In genomic region chr10:45278860-45279498, GRCh38 we compare ENCODE assay signal across 24 cellular contexts. TPM values are rescaled to one million over a fixed set of nuclear protein-coding genes. Genes with fewer than 3 reads are reported as not detected.
DNase-seq lines count a peak whose midpoint lies in the region; ATAC-seq and TF ChIP-seq lines count a peak whose summit lies in the region.
"Had no signal": no experiment of that assay in that cellular context is flagged by ENCODE, and none has a peak within 500 bp of the region (broad histone marks: within the 10 kb centered on the region; RNA-seq: fewer than 3 reads in every experiment).

No MANE protein-coding gene starts in this region.

- no peaks in the 10 kb centered on the region for H3K36me3 ChIP-seq in neuronal stem cell (replicated peaks in 1 of 2; ENCODE audit: control insufficient read depth in 2 of 2, insufficient read depth in 2 of 2, low read length in 2 of 2)
- H3K36me3 ChIP-seq: BE2C, HAP-1, MG63 had no signal

- H3K4me1 ChIP-seq in neuronal stem cell (ENCODE audit: control insufficient read depth in 2 of 2, insufficient read depth in 1 of 2, low read depth in 1 of 2, low read length in 2 of 2): peaks cover 10 to 17% of the 10 kb centered on the region in 2 donors
- H3K4me1 ChIP-seq: A549, BE2C had no signal

- no peaks in the 10 kb centered on the region for H3K9me3 ChIP-seq in neuronal stem cell (replicated peaks in 1 of 2; ENCODE audit: control insufficient read depth in 2 of 2, insufficient read depth in 1 of 2, low read depth in 1 of 2, low read length in 2 of 2)
- H3K9me3 ChIP-seq: A549, BE2C, HAP-1, MG63 had no signal

- H2AFZ ChIP-seq in neuronal stem cell (ENCODE audit: low read length): peak overlapping the region; percentile 85

- H2BK12ac ChIP-seq in neuronal stem cell (ENCODE audit: low read length): no peak overlapping the region

- no peak overlapping the region for H3K4me3 ChIP-seq in LNCaP clone FGC (ENCODE audit: low read depth, low read length)
- H3K4me3 ChIP-seq in neuronal stem cell (ENCODE audit: low read length in 2 of 2): no peak overlapping the region
- H3K4me3 ChIP-seq: A549, HAP-1, MG63, SK-N-MC had no signal

- H4K91ac ChIP-seq in neuronal stem cell (ENCODE audit: low read depth, low read length, poor library complexity): no peak overlapping the region

- H2BK120ac ChIP-seq in neuronal stem cell (ENCODE audit: low read depth, low read length): no peak overlapping the region

- H3K4me2 ChIP-seq in neuronal stem cell (ENCODE audit: insufficient read depth, low read length, poor library complexity, severe bottlenecking): no peak overlapping the region
- H3K4me2 ChIP-seq: A549 had no signal

- TF ChIP-seq CTCF in LNCaP clone FGC (IDR thresholded peaks at IDR 0.05; ENCODE audit: control insufficient read depth, extremely low read depth, insufficient read depth): no peak

- no peak overlapping the region for H3K4ac ChIP-seq in neuronal stem cell (ENCODE audit: low read length)

- H3K14ac ChIP-seq in neuronal stem cell (ENCODE audit: low read length): no peak overlapping the region

- no peak overlapping the region for H2BK15ac ChIP-seq in neuronal stem cell (ENCODE audit: low read length)

- H2BK5ac ChIP-seq in neuronal stem cell (ENCODE audit: low read length): no peak overlapping the region

- no CpG with 5 or more reads among the region's 6 CpGs for WGBS in neuronal stem cell (ENCODE audit: extremely low coverage in 2 of 2, insufficient read length in 2 of 2, insufficient replicate concordance in 1 of 2), 2 donors

- H3K27me3 ChIP-seq in neuronal stem cell (ENCODE audit: control insufficient read depth in 3 of 3, insufficient read depth in 3 of 3, low read depth in 1 of 3, low read length in 3 of 3): no peaks in the 10 kb centered on the region
- H3K27me3 ChIP-seq: BE2C, MG63 had no signal

- H3K23ac ChIP-seq in neuronal stem cell (ENCODE audit: low read depth, low read length, poor library complexity): no peak overlapping the region

- H2AK5ac ChIP-seq in neuronal stem cell (ENCODE audit: low read depth, low read length): no peak overlapping the region

- no peak overlapping the region for H3K18ac ChIP-seq in neuronal stem cell (ENCODE audit: low read length)

- H3K9ac ChIP-seq in neuronal stem cell (ENCODE audit: low read depth, low read length, poor library complexity): no peak overlapping the region

- H4K8ac ChIP-seq in neuronal stem cell (ENCODE audit: low read depth, low read length): no peak overlapping the region

- ATAC-seq in HG02870 (IDR thresholded peaks at IDR 0.05; ENCODE audit: unreplicated experiment) (no peak), HG03139 (IDR thresholded peaks at IDR 0.05; ENCODE audit: unreplicated experiment) (no peak), GM18867 (IDR thresholded peaks at IDR 0.05; ENCODE audit: unreplicated experiment) (no peak)
- ATAC-seq: A549 had no signal

- H3K27ac ChIP-seq in neuronal stem cell (replicated peaks; ENCODE audit: low read length): no peak overlapping the region
- H3K27ac ChIP-seq: A549, RWPE1, SK-N-MC had no signal

- no peaks in the 10 kb centered on the region for H3K79me1 ChIP-seq in neuronal stem cell (ENCODE audit: low read depth, low read length)

- DNase-seq in LNCaP clone FGC (ENCODE audit: low read depth) (peak; percentile 1), amniotic epithelial cell (ENCODE audit: low read depth) (peak; percentile 72), inferior parietal cortex (ENCODE audit: extremely low spot score) (peak; percentile 22), neuronal stem cell (ENCODE audit: low spot score) (no peak), NCI-H146 treated with DMSO at 0.1 percent for 48 hours (lab: John Stamatoyannopoulos, UW; ENCODE audit: unreplicated experiment) (no peak)
- DNase-seq: BE2C, EL, GF-D8, Kasumi-1, MG63, NCI-H1048, NCI-H1436 treated with DMSO at 0.1 percent for 48 hours, NCI-H2029 treated with DMSO at 0.1 percent for 48 hours, NCI-H226, NCI-H510A treated with DMSO at 0.1 percent for 48 hours, NCI-H748 treated with DMSO at 0.1 percent for 48 hours, SHP77 treated with DMSO at 0.1 percent for 48 hours had no signal

RNA-seq across cellular contexts. Expression of gene OR13A1, which starts 36.4 kb away (rescaled TPM):
- polyA plus RNA-seq in neuronal stem cell (2013, experiment 1 of 2): 0.22 TPM
- 0.22 TPM for polyA plus RNA-seq in neuronal stem cell (2013, experiment 2 of 2)

Comparison
In these comparisons a context has a peak if more than half of its experiments do, and no peak if none do; other contexts are left out.
1. DNase-seq: peak in LNCaP clone FGC (single experiment), amniotic epithelial cell (single experiment) and inferior parietal cortex (single experiment); none in neuronal stem cell (single experiment) and NCI-H146 treated with DMSO at 0.1 percent for 48 hours (single experiment).